Comparison of ENCODE assay signal across 30 cellular contexts in genomic region chr9:135665795-135666189, GRCh38. TPM values are rescaled to one million over a fixed set of nuclear protein-coding genes. Genes with fewer than 3 reads are reported as not detected.
"Had no signal": no experiment of that assay in that cellular context is flagged by ENCODE, and none has a peak within 500 bp of the region (broad histone marks: within the 10 kb centered on the region; RNA-seq: fewer than 3 reads in every experiment).

No MANE protein-coding gene starts in this region.

- H3K9me3 ChIP-seq: esophagus muscularis mucosa, right lobe of liver, uterus had no signal

- H3K4me3 ChIP-seq: esophagus muscularis mucosa, right lobe of liver, skin epidermis, uterus had no signal

- H3K4me1 ChIP-seq: esophagus muscularis mucosa, right lobe of liver, uterus had no signal

- H3K27me3 ChIP-seq: right lobe of liver, uterus had no signal

- H3K27ac ChIP-seq: esophagus muscularis mucosa, right lobe of liver, skin epidermis, uterus had no signal

- DNase-seq: activated CD4-positive, alpha-beta T cell treated with anti-CD3 and anti-CD28 coated beads, Interleukin-2, amount 50 U/mL, for 4 hours; activated CD8-positive, alpha-beta memory T cell treated with anti-CD3 and anti-CD28 coated beads for 24 hours; activated CD8-positive, alpha-beta memory T cell treated with anti-CD3 and anti-CD28 coated beads, Interleukin-2, amount 50 U/mL, for 4 hours; activated naive CD4-positive, alpha-beta T cell treated with Interleukin-2 at 50 U/mL for 16 hours; activated naive CD8-positive, alpha-beta T cell treated with anti-CD3 and anti-CD28 coated beads for 36 hours; activated T-cell treated with anti-CD3 and anti-CD28 coated beads, Interleukin-2, amount 50 U/mL, for 24 hours; central memory CD4-positive, alpha-beta T cell; effector memory CD4-positive, alpha-beta T cell; hypothalamus; left colon; mesenchymal stem cell; naive B cell; occipital lobe; right lobe of liver; T1000; trophoblast cell; uterus had no signal

- ATAC-seq: activated T-helper 17 cell treated with anti-CD3 and anti-CD28 coated beads, Interleukin-2, amount 50 U/mL, for 72 hours; left colon; right lobe of liver; stimulated activated memory B cell treated with anti-CD40 and anti-IgM and Interleukin-4, amounts not matched to agents 10 μg/mL and 1 μg/mL and 100 μg/mL, for 72 hours; WTC11 had no signal

- H3K36me3 ChIP-seq: esophagus muscularis mucosa, right lobe of liver, uterus had no signal

RNA-seq across cellular contexts. Expression of gene LCN9, which starts 2.7 kb away (rescaled TPM):
- total RNA-seq: activated naive CD8-positive, alpha-beta T cell treated with anti-CD3 and anti-CD28 coated beads for 36 hours; activated T-helper 17 cell treated with anti-CD3 and anti-CD28 coated beads, Interleukin-2, amount 50 U/mL, for 72 hours; dermis microvascular lymphatic vessel endothelial cell; endothelial cell of umbilical vein; esophagus muscularis mucosa; frontal cortex; left colon; lower leg skin; mucosa of gallbladder; occipital lobe; right lobe of liver; temporal lobe; uterus had no signal
- polyA plus RNA-seq: endothelial cell of umbilical vein had no signal

RNA-seq across cellular contexts. Expression of gene GLT6D1, which starts 26.5 kb away (rescaled TPM):
- total RNA-seq: activated naive CD8-positive, alpha-beta T cell treated with anti-CD3 and anti-CD28 coated beads for 36 hours; activated T-helper 17 cell treated with anti-CD3 and anti-CD28 coated beads, Interleukin-2, amount 50 U/mL, for 72 hours; astrocyte; dermis microvascular lymphatic vessel endothelial cell; endothelial cell of umbilical vein; esophagus muscularis mucosa; frontal cortex; left colon; lower leg skin; mucosa of gallbladder; occipital lobe; right lobe of liver; temporal lobe; uterus had no signal
- polyA plus RNA-seq: endothelial cell of umbilical vein, neural cell had no signal

RNA-seq across cellular contexts. Expression of gene SOHLH1, which starts 33.5 kb away (rescaled TPM):
- total RNA-seq: activated naive CD8-positive, alpha-beta T cell treated with anti-CD3 and anti-CD28 coated beads for 36 hours; activated T-helper 17 cell treated with anti-CD3 and anti-CD28 coated beads, Interleukin-2, amount 50 U/mL, for 72 hours; astrocyte; endothelial cell of umbilical vein; esophagus muscularis mucosa; frontal cortex; left colon; mucosa of gallbladder; occipital lobe; right lobe of liver; temporal lobe; uterus; WTC11 had no signal
- polyA plus RNA-seq: endothelial cell of umbilical vein, neural cell had no signal

RNA-seq across cellular contexts. Expression of gene KCNT1, which starts 36.2 kb away (rescaled TPM):
- total RNA-seq: activated naive CD8-positive, alpha-beta T cell treated with anti-CD3 and anti-CD28 coated beads for 36 hours; activated T-helper 17 cell treated with anti-CD3 and anti-CD28 coated beads, Interleukin-2, amount 50 U/mL, for 72 hours; astrocyte; dermis microvascular lymphatic vessel endothelial cell; endothelial cell of umbilical vein; right lobe of liver had no signal
- polyA plus RNA-seq: endothelial cell of umbilical vein had no signal
